Comparison of ENCODE assay signal across 27 cellular contexts in the genomic region with DNA sequence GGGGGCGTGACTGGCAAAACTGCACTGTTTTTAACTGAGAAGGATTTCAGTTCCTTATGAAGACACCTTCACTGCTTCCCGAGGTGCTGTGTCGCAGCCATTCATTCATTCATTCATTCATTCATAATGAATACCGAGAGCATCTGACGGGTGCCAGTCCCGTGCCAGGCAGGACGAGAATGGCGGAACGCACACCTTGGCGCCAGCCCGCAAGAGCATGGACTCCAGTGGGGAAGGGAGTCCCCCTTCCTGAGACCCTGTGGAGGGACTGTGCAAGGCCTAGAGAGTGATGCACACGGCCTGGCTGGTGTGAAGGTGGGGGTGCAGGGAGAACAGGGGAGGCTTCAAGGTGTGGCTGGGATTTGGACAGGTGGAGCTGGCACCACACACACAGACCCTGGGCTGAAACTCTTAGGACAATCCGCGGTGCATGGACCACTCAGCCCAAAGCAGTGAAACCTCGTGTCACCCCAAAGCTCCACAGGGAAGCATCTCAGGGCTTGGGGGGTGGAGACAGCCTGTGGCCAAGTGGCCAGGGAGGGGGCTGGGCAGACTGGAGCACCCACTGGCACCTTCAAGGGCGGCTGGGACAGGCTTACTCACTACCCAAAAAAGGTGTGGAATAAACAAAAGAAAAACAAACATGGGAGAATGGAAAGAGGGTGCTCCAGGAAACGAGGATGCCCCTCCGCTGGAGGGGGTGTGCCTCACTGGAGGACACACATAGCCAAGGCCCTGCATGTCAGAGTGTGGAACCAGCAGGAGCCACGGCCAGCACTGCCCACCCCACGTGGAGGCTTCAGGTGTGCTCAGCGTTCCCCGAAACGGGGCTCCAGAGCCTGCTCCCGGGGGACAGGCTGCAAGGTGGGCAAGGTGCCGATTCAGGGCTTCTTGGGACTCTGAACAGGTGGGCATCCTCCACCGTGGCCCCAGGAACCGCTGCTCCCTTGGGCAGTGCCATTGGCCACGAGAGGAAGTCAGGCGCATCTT. TPM values are rescaled to one million over a fixed set of nuclear protein-coding genes. Genes with fewer than 3 reads are reported as not detected.
"Had no signal": no experiment of that assay in that cellular context is flagged by ENCODE, and none has a peak within 500 bp of the region (broad histone marks: within the 10 kb centered on the region; RNA-seq: fewer than 3 reads in every experiment).

No MANE protein-coding gene starts in this region.

- H3K4me2 ChIP-seq: smooth muscle cell had no signal

- ATAC-seq: heart left ventricle; left colon; lower lobe of right lung; mucosa of descending colon; stimulated activated effector memory CD8-positive, alpha-beta T cell treated with anti-CD3 and anti-CD28 coated beads, Interleukin-12 subunit alpha, Interleukin-12 subunit beta, amount 100 ng/mL, for 72 hours; upper lobe of right lung had no signal

- H3K9me3 ChIP-seq: heart left ventricle, left ventricle myocardium inferior, lower lobe of right lung, mucosa of descending colon, ovary, right lobe of liver, stomach, tibial artery, upper lobe of right lung, uterus had no signal

- H3K4me3 ChIP-seq: dorsolateral prefrontal cortex, heart left ventricle, left ventricle myocardium inferior, lower lobe of right lung, mucosa of descending colon, ovary, right lobe of liver, smooth muscle cell, stomach, tibial artery, upper lobe of right lung, uterus had no signal

- H3K4me1 ChIP-seq: lower lobe of right lung, right lobe of liver, stomach, tibial artery, upper lobe of right lung, uterus had no signal

- DNase-seq: central memory CD4-positive, alpha-beta T cell; effector CD4-positive, alpha-beta T cell; hypothalamus; immature natural killer cell; islet precursor cell; kidney glomerular epithelial cell; left colon; lower lobe of right lung; mucosa of descending colon; naive B cell; nephron progenitor cell; occipital lobe; retina; right lobe of liver; stimulated activated CD4-positive, alpha-beta T cell treated with anti-CD3 and anti-CD28 coated beads, Interleukin-2, amount 100 ng/mL, for 24 hours; stimulated activated CD4-positive, alpha-beta T cell treated with anti-CD3 and anti-CD28 coated beads, Interleukin-4, amount 100 ng/mL, for 24 hours; stimulated activated naive CD4-positive, alpha-beta T cell treated with Interleukin-2 at 50 U/mL for 16 hours; stomach; upper lobe of right lung; uterus had no signal

- H3K36me3 ChIP-seq: left ventricle myocardium inferior, lower lobe of right lung, ovary, right lobe of liver, stomach, tibial artery, upper lobe of right lung, uterus had no signal

- H3K27ac ChIP-seq: dorsolateral prefrontal cortex, heart left ventricle, left ventricle myocardium inferior, lower lobe of right lung, ovary, right lobe of liver, stomach, tibial artery, upper lobe of right lung, uterus had no signal

- H3K27me3 ChIP-seq: heart left ventricle, ovary, right lobe of liver, tibial artery, upper lobe of right lung, uterus had no signal

RNA-seq across cellular contexts. Expression of gene EBF3, which starts 37.7 kb away (rescaled TPM):
- total RNA-seq: smooth muscle cell had no signal
- polyA plus RNA-seq: immature natural killer cell, smooth muscle cell had no signal
